In genomic region chrX:133639726-133640125, GRCh38 we compare ENCODE assay signal across 19 cellular contexts.
DNase-seq lines count a peak whose midpoint lies in the region; ATAC-seq, FAIRE-seq and TF ChIP-seq lines count a peak whose summit lies in the region.
"Had no signal": no experiment of that assay in that cellular context is flagged by ENCODE, and none has a peak within 500 bp of the region (broad histone marks: within the 10 kb centered on the region; RNA-seq: fewer than 3 reads in every experiment).

No MANE protein-coding gene starts in this region.

- dilution Hi-C loops in keratinocyte (cut with MboI; ENCODE audit: extremely low pct_ligation_motif_present, low sequenced_read_pairs) = no loop called here

- H3K4me1 Mint-ChIP-seq in H9 (peaks cover 52% of the 10 kb centered on the region in 2 experiments), astrocyte (ENCODE audit: low read depth, unreplicated experiment) (peaks cover 18% of the 10 kb centered on the region)

- H3K9me1 ChIP-seq in keratinocyte (ENCODE audit: control insufficient read depth, extremely low read depth, insufficient read depth, low read length) = no peaks in the 10 kb centered on the region

- H3K79me1 ChIP-seq in H9 (ENCODE audit: insufficient read depth, low read depth, low read length, poor library complexity, severe bottlenecking) = no peaks in the 10 kb centered on the region

- DNase-seq in H9 (no peak), astrocyte (ENCODE audit: low read depth) (no peak), keratinocyte (ENCODE audit: low read depth, low spot score) (no peak), pancreas (no peak), SKM-1 (lab: John Stamatoyannopoulos, UW; ENCODE audit: unreplicated experiment) (no peak), gastrocnemius medialis (no peak)
- DNase-seq: AML-193, DMS79, GOT3, IMR-90, Kasumi-1, NCI-H187 treated with DMSO at 0.1 percent for 48 hours, NCI-H510A, NCI-H82, RPMI8226 had no signal

- H3K4me2 ChIP-seq in H9 (ENCODE audit: insufficient read depth, insufficient read length, low read length) (peak overlapping the region; percentile 20), astrocyte (ENCODE audit: low read length) (no peak overlapping the region), keratinocyte (ENCODE audit: control insufficient read depth, extremely low read depth, insufficient read depth, low read depth, low read length) (peak overlapping the region; percentile 10)

- H3K36me3 ChIP-seq in astrocyte (ENCODE audit: insufficient read depth, low read length) = no peaks in the 10 kb centered on the region
- H3K36me3 ChIP-seq in keratinocyte (ENCODE audit: control insufficient read depth in 2 of 2, extremely low read depth in 1 of 2, insufficient read depth in 2 of 2, low read length in 2 of 2) = no peaks in the 10 kb centered on the region
- H3K36me3 ChIP-seq in pancreas = no peaks in the 10 kb centered on the region
- H3K36me3 ChIP-seq in gastrocnemius medialis = no peaks in the 10 kb centered on the region
- no peaks in the 10 kb centered on the region for H3K36me3 ChIP-seq in gastroesophageal sphincter
- H3K36me3 ChIP-seq: SJCRH30 had no signal

- H3K27me3 ChIP-seq in H9 (ENCODE audit: insufficient read depth, low read length) = no peaks in the 10 kb centered on the region
- no peaks in the 10 kb centered on the region for H3K27me3 ChIP-seq in astrocyte (ENCODE audit: insufficient read depth, low read length)
- no peaks in the 10 kb centered on the region for H3K27me3 ChIP-seq in keratinocyte (ENCODE audit: control insufficient read depth, extremely low read depth, insufficient read depth, low read length)
- H3K27me3 ChIP-seq in pancreas = no peaks in the 10 kb centered on the region
- no peaks in the 10 kb centered on the region for H3K27me3 ChIP-seq in gastrocnemius medialis
- no peaks in the 10 kb centered on the region for H3K27me3 ChIP-seq in gastroesophageal sphincter
- H3K27me3 ChIP-seq: SJCRH30 had no signal

- H3K36me3 Mint-ChIP-seq in H9 (ENCODE audit: insufficient read depth in 1 of 3, low read depth in 3 of 3) = no peaks in the 10 kb centered on the region; a peak in 1 of 7 replicates
- no peaks in the 10 kb centered on the region for H3K36me3 Mint-ChIP-seq in astrocyte (ENCODE audit: low read depth, unreplicated experiment)

- no peaks in the 10 kb centered on the region for H3K23me2 ChIP-seq in H9 (ENCODE audit: insufficient read length, low read depth, low read length, poor library complexity, severe bottlenecking)

- H3K9me3 Mint-ChIP-seq in H9 (no peaks in the 10 kb centered on the region), astrocyte (ENCODE audit: unreplicated experiment) (no peaks in the 10 kb centered on the region)

- in situ Hi-C loops in gastrocnemius medialis (cut with MboI; ENCODE audit: low sequenced_read_pairs in 4 of 4) = no loop called here

- no peak overlapping the region for H3K4ac ChIP-seq in H9 (ENCODE audit: low read depth, low read length)

- ATAC-seq in pancreas (peak in 3 of 4 donors; percentile 25 to 67 (median 58)), gastrocnemius medialis (no peak), gastroesophageal sphincter (no peak), SK-N-SH treated with all-trans-retinoic acid at 6 μM for 48 hours (no peak)
- ATAC-seq: GM12878 had no signal

- no peak overlapping the region for H2BK5ac ChIP-seq in H9 (ENCODE audit: insufficient read length, low read length)

- no peak overlapping the region for H2BK20ac ChIP-seq in H9 (ENCODE audit: low read depth, low read length, poor library complexity, severe bottlenecking)

- H3K18ac ChIP-seq in H9 (ENCODE audit: insufficient read length, low read depth, low read length) = no peak overlapping the region

- no peak overlapping the region for H3K23ac ChIP-seq in H9 (ENCODE audit: insufficient read length, low read depth, low read length)

- H3K14ac ChIP-seq in H9 (ENCODE audit: insufficient read depth, low read length) = no peak overlapping the region

- H3K27ac Mint-ChIP-seq in H9 (peak overlapping the region; percentile 91 to 99 (median 96)), astrocyte (ENCODE audit: unreplicated experiment) (peak overlapping the region; percentile 34)

- no peaks in the 10 kb centered on the region for H3K79me2 ChIP-seq in H9 (ENCODE audit: insufficient read depth, low read length)
- H3K79me2 ChIP-seq in astrocyte (ENCODE audit: insufficient read depth, low read length) = no peaks in the 10 kb centered on the region
- H3K79me2 ChIP-seq in keratinocyte (ENCODE audit: control insufficient read depth, insufficient read depth, low read length) = no peaks in the 10 kb centered on the region

- FAIRE-seq in astrocyte (lab: Jason Lieb, UNC) (peak; percentile 59), keratinocyte (lab: Jason Lieb, UNC) (no peak), pancreas (lab: Jason Lieb, UNC) (no peak)
- FAIRE-seq: GM12878 had no signal

- no peak overlapping the region for H2BK15ac ChIP-seq in H9 (ENCODE audit: low read depth, low read length)

- H3K4me1 ChIP-seq in H9 (ENCODE audit: insufficient read depth, low read length) = peaks cover 9% of the 10 kb centered on the region; the same call in 1 of the 2 replicates
- H3K4me1 ChIP-seq in astrocyte (ENCODE audit: insufficient read depth, low read length) = peaks cover 7% of the 10 kb centered on the region
- H3K4me1 ChIP-seq in keratinocyte (ENCODE audit: control insufficient read depth, extremely low read depth, insufficient read depth, low read length) = peaks cover 12% of the 10 kb centered on the region
- H3K4me1 ChIP-seq in pancreas = peaks cover 0 to 10% (median 0%) of the 10 kb centered on the region in 3 donors
- H3K4me1 ChIP-seq in gastrocnemius medialis = peaks cover 8% of the 10 kb centered on the region in 2 donors
- H3K4me1 ChIP-seq in gastroesophageal sphincter = peaks cover 0 to 9% (median 0%) of the 10 kb centered on the region in 3 donors

- H4K91ac ChIP-seq in H9 (ENCODE audit: insufficient read length, low read depth, low read length) = no peak overlapping the region

- no peaks in the 10 kb centered on the region for H4K20me1 ChIP-seq in H9 (ENCODE audit: control insufficient read depth, insufficient read depth, insufficient read length)
- no peaks in the 10 kb centered on the region for H4K20me1 ChIP-seq in astrocyte (ENCODE audit: insufficient read depth, low read length)
- no peaks in the 10 kb centered on the region for H4K20me1 ChIP-seq in keratinocyte (ENCODE audit: control insufficient read depth, extremely low read depth, insufficient read depth, low read length)

- TF ChIP-seq EP300 in gastroesophageal sphincter (IDR thresholded peaks at IDR 0.05) = no peak

- no peak overlapping the region for H2BK12ac ChIP-seq in H9 (ENCODE audit: insufficient read length, low read depth, low read length)

- no peak overlapping the region for H2BK120ac ChIP-seq in H9 (ENCODE audit: low read depth, low read length, poor library complexity, severe bottlenecking)

- H3T11ph ChIP-seq in H9 (ENCODE audit: low read length) = no peak overlapping the region

- H3K27me3 Mint-ChIP-seq in H9 (ENCODE audit: low read depth) = no peaks in the 10 kb centered on the region
- no peaks in the 10 kb centered on the region for H3K27me3 Mint-ChIP-seq in astrocyte (ENCODE audit: low read depth, unreplicated experiment)

- H3K56ac ChIP-seq in H9 (ENCODE audit: insufficient read length, low read depth, low read length) = no peak overlapping the region

- H3K4me3 ChIP-seq in astrocyte (ENCODE audit: insufficient read depth, low read depth, low read length) (no peak overlapping the region), keratinocyte (ENCODE audit: control insufficient read depth in 2 of 3, extremely low read depth in 1 of 3, insufficient read depth in 2 of 3, low read depth in 1 of 3, low read length in 3 of 3) (no peak overlapping the region), pancreas (no peak overlapping the region), gastrocnemius medialis (no peak overlapping the region), gastroesophageal sphincter (no peak overlapping the region)
- H3K4me3 ChIP-seq: GM12878 had no signal

- peak overlapping the region; percentile 79 for H3K27ac ChIP-seq in H9 (ENCODE audit: insufficient read length, low read depth, low read length)
- H3K27ac ChIP-seq in astrocyte (ENCODE audit: low read depth, low read length) = no peak overlapping the region
- H3K27ac ChIP-seq in keratinocyte (ENCODE audit: control insufficient read depth, insufficient read depth, low read length) = no peak overlapping the region
- peak overlapping the region in 2 of 4 donors; percentile 6 to 48 for H3K27ac ChIP-seq in pancreas
- H3K27ac ChIP-seq in gastrocnemius medialis = no peak overlapping the region
- H3K27ac ChIP-seq in gastroesophageal sphincter = no peak overlapping the region

- H3K9ac ChIP-seq in H9 (ENCODE audit: extremely low read depth, insufficient read length, low read length) (no peak overlapping the region), astrocyte (ENCODE audit: low read length) (no peak overlapping the region), keratinocyte (ENCODE audit: control insufficient read depth, extremely low read depth, insufficient read depth, low read length) (no peak overlapping the region)

- TF ChIP-seq POLR2A in gastrocnemius medialis (IDR thresholded peaks at IDR 0.05) = no peak
- no peak for TF ChIP-seq POLR2A in gastroesophageal sphincter (IDR thresholded peaks at IDR 0.05)

- H2AFZ ChIP-seq in H9 (ENCODE audit: low read length) (no peak overlapping the region), astrocyte (ENCODE audit: low read depth, low read length) (no peak overlapping the region), keratinocyte (ENCODE audit: control insufficient read depth, low read length) (no peak overlapping the region)

- no CpG with 5 or more reads among the region's 2 CpGs for WGBS in H9 (ENCODE audit: extremely low coverage, insufficient read length, low lambda C conversion rate)
- WGBS in pancreas, 2 donors = 30 to 46% methylated on average over 2 of the region's 2 CpGs
- WGBS in gastroesophageal sphincter (ENCODE audit: low coverage in 1 of 2), 2 donors = 71 to 89% methylated on average over 1 to 2 of the region's 2 CpGs

- H3K9me3 ChIP-seq in H9 (ENCODE audit: control insufficient read depth, low read depth, low read length) = no peaks in the 10 kb centered on the region
- H3K9me3 ChIP-seq in astrocyte (ENCODE audit: insufficient read depth, low read depth, low read length) = no peaks in the 10 kb centered on the region
- no peaks in the 10 kb centered on the region for H3K9me3 ChIP-seq in keratinocyte (ENCODE audit: control insufficient read depth, low read depth, low read length)
- H3K9me3 ChIP-seq in pancreas = no peaks in the 10 kb centered on the region
- H3K9me3 ChIP-seq in gastrocnemius medialis = no peaks in the 10 kb centered on the region
- no peaks in the 10 kb centered on the region for H3K9me3 ChIP-seq in gastroesophageal sphincter
- H3K9me3 ChIP-seq: SJCRH30 had no signal

- intact Hi-C loops in pancreas (cut with DNase I) (no loop called here), gastrocnemius medialis (cut with DNase I; ENCODE audit: low total_unique reads) (no loop called here)

- H4K8ac ChIP-seq in H9 (replicated peaks; ENCODE audit: insufficient read length, low read depth, low read length) = no peak overlapping the region

- no peak overlapping the region for H2AK5ac ChIP-seq in H9 (ENCODE audit: insufficient read length, low read length)

- H3K4me3 Mint-ChIP-seq in H9 (peak overlapping the region in 1 of 2 experiments; percentile 40; a peak in 4 of 5 replicates), astrocyte (ENCODE audit: unreplicated experiment) (no peak overlapping the region)

- no peak for TF ChIP-seq CTCF in H9 (conservative IDR thresholded peaks at IDR 0.05)
- TF ChIP-seq CTCF in astrocyte (IDR thresholded peaks at IDR 0.05; ENCODE audit: insufficient read depth, low read depth, low read length) = no peak
- TF ChIP-seq CTCF in keratinocyte (optimal IDR thresholded peaks at IDR 0.05 in 1 of 3, IDR thresholded peaks at IDR 0.05 in 1 of 3, conservative IDR thresholded peaks at IDR 0.05 in 1 of 3; ENCODE audit: extremely low read depth in 1 of 3, insufficient read depth in 2 of 3, low read length in 3 of 3) = no peak
- TF ChIP-seq CTCF in pancreas (IDR thresholded peaks at IDR 0.05) = no peak
- TF ChIP-seq CTCF in gastrocnemius medialis (IDR thresholded peaks at IDR 0.05 in 4 of 5, conservative IDR thresholded peaks at IDR 0.05 in 1 of 5) = no peak
- no peak for TF ChIP-seq CTCF in gastroesophageal sphincter (IDR thresholded peaks at IDR 0.05)

- no peak overlapping the region for H4K5ac ChIP-seq in H9 (ENCODE audit: insufficient read length, low read depth, low read length)

Comparison
In these comparisons a context has a peak if more than half of its experiments do, and no peak if none do; other contexts are left out.
1. ATAC-seq: peak in pancreas (3 of 4); none in gastrocnemius medialis (0 of 2), gastroesophageal sphincter (single experiment) and SK-N-SH treated with all-trans-retinoic acid at 6 μM for 48 hours (single experiment).